16 cellular contexts compared by ENCODE assay signal in genomic region chr9:132802121-132802795, GRCh38.
"Had no signal": no experiment of that assay in that cellular context is flagged by ENCODE, and none has a peak within 500 bp of the region (broad histone marks: within the 10 kb centered on the region; RNA-seq: fewer than 3 reads in every experiment).

No MANE protein-coding gene starts in this region.

- H3K27ac ChIP-seq: gastroesophageal sphincter, heart right ventricle, left ventricle myocardium inferior, psoas muscle, right lobe of liver, suprapubic skin had no signal

- H3K4me3 ChIP-seq: gastroesophageal sphincter, heart right ventricle, left ventricle myocardium inferior, psoas muscle, right lobe of liver, suprapubic skin had no signal

- H3K9me3 Mint-ChIP-seq: activated naive CD4-positive, alpha-beta T cell treated with anti-CD3 and anti-CD28 coated beads, Interleukin-2, amount 10 ng/mL, durations not matched to agents 7 days and 5 days; natural killer cell; stimulated activated naive CD8-positive, alpha-beta T cell treated with anti-CD3 and anti-CD28 coated beads, Interleukin-15, Interleukin-2, amounts not matched to agents 100 ng/mL and 50 ng/mL, for 24 hours; T-helper 2 cell treated with Interferon-gamma antibody and Interleukin-4, amounts not matched to agents 5 μg/mL and 100 μg/mL, for 36 hours had no signal

- H3K4me1 ChIP-seq: psoas muscle, right lobe of liver had no signal

- H3K9me3 ChIP-seq: gastroesophageal sphincter, heart right ventricle, left ventricle myocardium inferior, psoas muscle, right lobe of liver, suprapubic skin had no signal

- H3K27ac Mint-ChIP-seq: activated naive CD4-positive, alpha-beta T cell treated with anti-CD3 and anti-CD28 coated beads, Interleukin-2, amount 10 ng/mL, durations not matched to agents 7 days and 5 days; stimulated activated naive CD8-positive, alpha-beta T cell treated with anti-CD3 and anti-CD28 coated beads, Interleukin-15, Interleukin-2, amounts not matched to agents 100 ng/mL and 50 ng/mL, for 24 hours; T-helper 2 cell treated with Interferon-gamma antibody and Interleukin-4, amounts not matched to agents 5 μg/mL and 100 μg/mL, for 36 hours had no signal

- ATAC-seq: activated CD4-positive, CD25-positive, alpha-beta regulatory T cell treated with anti-CD3 and anti-CD28 coated beads, Interleukin-2, amount 50 U/mL, for 24 hours; gastroesophageal sphincter; heart right ventricle; natural killer cell; psoas muscle; right lobe of liver had no signal

- DNase-seq: activated CD4-positive, alpha-beta T cell treated with anti-CD3 and anti-CD28 coated beads, Interleukin-2, amount 50 U/mL, for 1 hour; activated naive CD4-positive, alpha-beta T cell treated with anti-CD3 and anti-CD28 coated beads, Interleukin-2, amount 10 ng/mL, durations not matched to agents 7 days and 5 days; activated T-cell treated with anti-CD3 and anti-CD28 coated beads, Interleukin-2, amount 50 U/mL, for 1 hour; dermis blood vessel endothelial cell; heart right ventricle; left ventricle myocardium inferior; natural killer cell; occipital lobe; psoas muscle; trophoblast cell had no signal

- H3K27me3 ChIP-seq: right lobe of liver had no signal

- H3K4me3 Mint-ChIP-seq: activated naive CD4-positive, alpha-beta T cell treated with anti-CD3 and anti-CD28 coated beads, Interleukin-2, amount 10 ng/mL, durations not matched to agents 7 days and 5 days; stimulated activated naive CD8-positive, alpha-beta T cell treated with anti-CD3 and anti-CD28 coated beads, Interleukin-15, Interleukin-2, amounts not matched to agents 100 ng/mL and 50 ng/mL, for 24 hours; T-helper 2 cell treated with Interferon-gamma antibody and Interleukin-4, amounts not matched to agents 5 μg/mL and 100 μg/mL, for 36 hours had no signal

- H3K36me3 ChIP-seq: gastroesophageal sphincter, heart right ventricle, left ventricle myocardium inferior, right lobe of liver, suprapubic skin had no signal

- H3K36me3 Mint-ChIP-seq: activated naive CD4-positive, alpha-beta T cell treated with anti-CD3 and anti-CD28 coated beads, Interleukin-2, amount 10 ng/mL, durations not matched to agents 7 days and 5 days; natural killer cell had no signal
